In genomic region chr4:148056879-148057278, GRCh38 we compare ENCODE assay signal across 7 cellular contexts.
DNase-seq lines count a peak whose midpoint lies in the region; ATAC-seq lines count a peak whose summit lies in the region.

No MANE protein-coding gene starts in this region.

- H3K4me1 Mint-ChIP-seq in activated CD8-positive, alpha-beta memory T cell treated with anti-CD3 and anti-CD28 coated beads, Interleukin-2, amount 10 ng/mL, durations not matched to agents 7 days and 5 days = peaks cover 92% of the 10 kb centered on the region

- H3K36me3 Mint-ChIP-seq in activated CD8-positive, alpha-beta memory T cell treated with anti-CD3 and anti-CD28 coated beads, Interleukin-2, amount 10 ng/mL, durations not matched to agents 7 days and 5 days = peaks cover 4% of the 10 kb centered on the region

- no peaks in the 10 kb centered on the region for H3K9me3 Mint-ChIP-seq in activated CD8-positive, alpha-beta memory T cell treated with anti-CD3 and anti-CD28 coated beads, Interleukin-2, amount 10 ng/mL, durations not matched to agents 7 days and 5 days (ENCODE audit: low read depth)

- CTCF ChIA-PET in activated CD8-positive, alpha-beta memory T cell treated with anti-CD3 and anti-CD28 coated beads, Interleukin-2, amount 10 ng/mL, durations not matched to agents 7 days and 5 days (lab: Charles Lee) = interaction anchor here (0.6 to 1.7 kb wide), 11 partner anchors 12 to 386 kb away, joined by 3 to 13 read pairs (median 4); partner anchors contain the start of gene NR3C2

- no peaks in the 10 kb centered on the region for H3K27me3 Mint-ChIP-seq in activated CD8-positive, alpha-beta memory T cell treated with anti-CD3 and anti-CD28 coated beads, Interleukin-2, amount 10 ng/mL, durations not matched to agents 7 days and 5 days

- DNase-seq in NCI-H345 treated with DMSO at 0.1 percent for 48 hours (lab: John Stamatoyannopoulos, UW; ENCODE audit: unreplicated experiment) (peak; percentile 2), fibroblast of peridontal ligament (ENCODE audit: extremely low read depth) (peak; percentile 40), epidermal melanocyte (ENCODE audit: insufficient read length, low spot score) (no peak)
- DNase-seq in activated CD8-positive, alpha-beta memory T cell treated with anti-CD3 and anti-CD28 coated beads, Interleukin-2, amount 10 ng/mL, durations not matched to agents 7 days and 5 days = peak; percentile 92
- peak; percentile 24 for DNase-seq in stimulated activated CD4-positive, alpha-beta T cell treated with anti-CD3 and anti-CD28 coated beads, Interleukin-12 subunit alpha, Interleukin-12 subunit beta, amount 100 ng/mL, for 4 hours

- peak overlapping the region; percentile 74 for H3K27ac Mint-ChIP-seq in activated CD8-positive, alpha-beta memory T cell treated with anti-CD3 and anti-CD28 coated beads, Interleukin-2, amount 10 ng/mL, durations not matched to agents 7 days and 5 days

- H3K4me3 Mint-ChIP-seq in activated CD8-positive, alpha-beta memory T cell treated with anti-CD3 and anti-CD28 coated beads, Interleukin-2, amount 10 ng/mL, durations not matched to agents 7 days and 5 days = no peak overlapping the region

- ATAC-seq in GM18517 (IDR thresholded peaks at IDR 0.05; ENCODE audit: unreplicated experiment) (peak; percentile 95), HG02798 (IDR thresholded peaks at IDR 0.05; ENCODE audit: poor library complexity, unreplicated experiment) (peak; percentile 89)
- peak; percentile 89 for ATAC-seq in activated CD8-positive, alpha-beta memory T cell treated with anti-CD3 and anti-CD28 coated beads, Interleukin-2, amount 10 ng/mL, durations not matched to agents 7 days and 5 days
